Comparison of ENCODE assay signal across 8 cellular contexts in the genomic region with DNA sequence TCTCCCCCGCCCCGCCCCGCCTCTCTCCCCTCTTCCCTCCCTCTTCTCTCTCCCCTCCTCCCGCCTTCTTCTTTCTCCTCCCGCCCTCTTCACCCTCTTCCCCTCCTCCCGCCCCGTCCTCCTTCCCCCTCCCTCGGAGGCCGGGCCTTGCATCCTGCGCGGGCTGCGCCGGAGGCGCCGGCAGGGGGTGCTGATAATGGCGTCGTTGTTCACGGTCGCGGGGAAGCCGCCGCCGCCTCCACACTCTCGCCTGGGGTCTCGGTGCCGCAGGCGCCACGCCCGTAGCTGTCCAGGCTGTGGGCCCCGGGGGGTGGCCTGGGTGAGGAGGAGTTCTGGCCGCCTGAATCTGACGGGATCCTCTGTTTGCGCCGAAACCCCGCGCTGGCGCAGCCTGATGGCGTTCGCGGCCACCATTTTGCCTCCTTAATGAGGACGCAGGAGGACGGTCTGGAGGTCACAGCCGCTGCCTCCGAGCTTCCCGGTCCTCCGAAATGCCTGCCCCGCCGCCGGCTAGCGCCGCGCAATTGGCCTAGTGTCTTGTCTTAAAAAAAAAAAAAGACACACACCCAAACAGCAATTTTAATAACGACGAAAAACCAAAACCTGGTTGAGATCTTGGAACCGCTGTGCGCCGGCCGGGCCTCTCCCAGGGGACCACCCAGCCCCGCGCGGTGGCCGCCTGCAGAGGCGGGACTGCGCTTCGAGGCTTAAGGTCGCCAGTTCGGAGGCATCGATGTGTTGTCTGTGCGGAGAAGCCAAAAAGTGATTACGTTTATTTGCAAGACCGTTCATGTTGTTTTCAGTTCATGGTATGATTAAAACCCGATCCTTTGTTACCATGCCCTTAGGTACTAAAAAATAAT.
DNase-seq lines count a peak whose midpoint lies in the region; ATAC-seq, FAIRE-seq and TF ChIP-seq lines count a peak whose summit lies in the region.

No MANE protein-coding gene starts in this region.

- no peaks in the 10 kb centered on the region for H3K27me3 ChIP-seq in HUES48 (ENCODE audit: control insufficient read depth, insufficient read depth, low read length)
- H3K27me3 ChIP-seq in endodermal cell (ENCODE audit: control insufficient read depth, insufficient read depth, low read length, poor library complexity, severe bottlenecking) = no peaks in the 10 kb centered on the region

- FAIRE-seq in D721Med (lab: Jason Lieb, UNC) = no peak

- 0% methylated on average over 17 to 69 of the region's 72 CpGs for WGBS in endodermal cell (ENCODE audit: insufficient coverage in 1 of 2, insufficient read length in 1 of 2), 2 experiments

- H3K4me1 Mint-ChIP-seq in endodermal cell (peaks cover 31% of the 10 kb centered on the region), mesothelial cell of epicardium (peaks cover 33% of the 10 kb centered on the region)

- H3K27ac ChIP-seq in HUES48 (ENCODE audit: low read depth, low read length) = peak overlapping the region; percentile 100
- H3K27ac ChIP-seq in endodermal cell (ENCODE audit: low read depth, low read length) = peak overlapping the region; percentile 100

- DNase-seq in D721Med (ENCODE audit: insufficient read length, low spot score) (no peak), NOMO-1 treated with dmso at 0.1 percent for 144 hours (lab: John Stamatoyannopoulos, UW; ENCODE audit: unreplicated experiment) (peak; percentile 99), endodermal cell (peak; percentile 98), mesothelial cell of epicardium (ENCODE audit: low spot score in 2 of 2, unreplicated experiment in 2 of 2) (peak; percentile 88 to 95)
- peak; percentile 84 for DNase-seq in activated CD8-positive, alpha-beta memory T cell treated with anti-CD3 and anti-CD28 coated beads, Interleukin-2, amount 50 U/mL, for 1 hour (ENCODE audit: extremely low read depth)
- peak; percentile 81 to 88 for DNase-seq in stimulated activated CD8-positive, alpha-beta memory T cell treated with anti-CD3 and anti-CD28 coated beads, Interleukin-15, amount 100 ng/mL, for 4 hours (ENCODE audit: low read depth in 2 of 2)

- no peaks in the 10 kb centered on the region for H3K9me3 Mint-ChIP-seq in endodermal cell
- no peaks in the 10 kb centered on the region for H3K9me3 Mint-ChIP-seq in mesothelial cell of epicardium

- H3K4me3 ChIP-seq in HUES48 (ENCODE audit: low read depth, low read length) (peak overlapping the region; percentile 83), endodermal cell (ENCODE audit: low read length) (peak overlapping the region; percentile 96)

- peak overlapping the region; percentile 83 for H3K4me3 Mint-ChIP-seq in endodermal cell
- H3K4me3 Mint-ChIP-seq in mesothelial cell of epicardium = peak overlapping the region; percentile 89

- H3K9ac ChIP-seq in HUES48 (ENCODE audit: low read depth, low read length) (peak overlapping the region; percentile 100), endodermal cell (ENCODE audit: extremely low read depth, low read length, poor library complexity, severe bottlenecking) (peak overlapping the region; percentile 99)

- no peaks in the 10 kb centered on the region for H3K9me3 ChIP-seq in HUES48 (ENCODE audit: control insufficient read depth, insufficient read depth, low read length)
- no peaks in the 10 kb centered on the region for H3K9me3 ChIP-seq in endodermal cell (ENCODE audit: control insufficient read depth, low read length)

- H3K4me1 ChIP-seq in HUES48 (ENCODE audit: control insufficient read depth, insufficient read depth, low read length) (peaks cover 19% of the 10 kb centered on the region), endodermal cell (ENCODE audit: control insufficient read depth, insufficient read depth, low read length) (peaks cover 2% of the 10 kb centered on the region)

- H3K27me3 Mint-ChIP-seq in endodermal cell (ENCODE audit: insufficient read depth) (no peaks in the 10 kb centered on the region), mesothelial cell of epicardium (ENCODE audit: low read depth) (no peaks in the 10 kb centered on the region)

- TF ChIP-seq CTCF in D721Med (IDR thresholded peaks at IDR 0.05; ENCODE audit: insufficient read depth, missing control alignments) (peak; percentile 54), endodermal cell (conservative IDR thresholded peaks at IDR 0.05) (peak; percentile 68), mesothelial cell of epicardium (IDR thresholded peaks at IDR 0.05; ENCODE audit: unreplicated experiment) (peak; percentile 44)

- peak; percentile 70 for ATAC-seq in GM21423 (IDR thresholded peaks at IDR 0.05; ENCODE audit: unreplicated experiment)

- H3K27ac Mint-ChIP-seq in endodermal cell (peak overlapping the region; percentile 99), mesothelial cell of epicardium (peak overlapping the region; percentile 100)

- H3K36me3 ChIP-seq in HUES48 (ENCODE audit: control insufficient read depth, insufficient read depth, low read length) (no peaks in the 10 kb centered on the region), endodermal cell (ENCODE audit: control insufficient read depth, insufficient read depth, low read length) (no peaks in the 10 kb centered on the region)

- H3K36me3 Mint-ChIP-seq in endodermal cell (ENCODE audit: low read depth) (peaks cover 10% of the 10 kb centered on the region), mesothelial cell of epicardium (peaks cover 1% of the 10 kb centered on the region)
